ENCODE assay signal across 8 cellular contexts in the genomic region with DNA sequence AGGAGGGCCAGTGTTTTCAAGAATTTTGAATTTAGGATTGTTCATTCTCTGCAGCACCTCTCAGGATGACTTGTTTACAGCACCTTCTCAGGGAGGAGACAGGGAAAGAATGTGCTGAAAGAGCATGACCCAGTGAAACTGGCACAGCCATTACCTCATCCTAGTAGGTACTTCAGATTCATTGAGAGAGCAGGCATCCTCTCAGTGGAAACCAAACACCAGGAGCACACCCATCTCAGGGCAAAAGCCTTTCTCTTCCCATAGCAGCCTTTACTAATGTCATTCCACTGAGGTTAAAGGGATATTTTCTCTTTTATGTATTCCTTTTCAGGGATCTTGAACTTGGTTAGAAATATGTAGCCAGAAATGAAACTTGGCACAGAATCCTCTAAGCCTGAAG.
DNase-seq lines count a peak whose midpoint lies in the region; ATAC-seq and TF ChIP-seq lines count a peak whose summit lies in the region.

No MANE protein-coding gene starts in this region.

- no peak for ATAC-seq in HG02852 (IDR thresholded peaks at IDR 0.05; ENCODE audit: unreplicated experiment)
- no peak for ATAC-seq in GM19397 (IDR thresholded peaks at IDR 0.05; ENCODE audit: unreplicated experiment)
- no peak for ATAC-seq in HG03135 (IDR thresholded peaks at IDR 0.05; ENCODE audit: unreplicated experiment)

- DNase-seq in DMS53 treated with DMSO at 0.1 percent for 48 hours (lab: John Stamatoyannopoulos, UW; ENCODE audit: unreplicated experiment) (peak; percentile 93), NCI-H2171 (lab: John Stamatoyannopoulos, UW) (peak; percentile 59), astrocyte of the spinal cord (ENCODE audit: low read depth, low spot score) (peak; percentile 69), kidney glomerular epithelial cell (lab: John Stamatoyannopoulos, UW) (peak; percentile 58), epidermal melanocyte (ENCODE audit: insufficient read length, low spot score) (no peak)

- no peak for TF ChIP-seq CTCF in astrocyte of the spinal cord (IDR thresholded peaks at IDR 0.05; ENCODE audit: low read depth, low read length)

- H3K4me3 ChIP-seq in astrocyte of the spinal cord (ENCODE audit: low read depth, low read length) = no peak overlapping the region

- in situ Hi-C loops in astrocyte of the spinal cord (cut with HindIII; ENCODE audit: low sequenced_read_pairs) = no loop called here
